ENCODE assay signal across 8 cellular contexts in genomic region chr6:41505084-41506049, GRCh38. TPM values are rescaled to one million over a fixed set of nuclear protein-coding genes. Genes with fewer than 3 reads are reported as not detected.
DNase-seq lines count a peak whose midpoint lies in the region; ATAC-seq and TF ChIP-seq lines count a peak whose summit lies in the region.

No MANE protein-coding gene starts in this region.

- no peaks in the 10 kb centered on the region for H3K9me3 ChIP-seq in mesodermal cell (ENCODE audit: control insufficient read depth, low read length)
- no peaks in the 10 kb centered on the region for H3K9me3 ChIP-seq in thyroid gland

- peak; percentile 74 for ATAC-seq in GM21423 (IDR thresholded peaks at IDR 0.05; ENCODE audit: unreplicated experiment)

- H3K27me3 ChIP-seq in thyroid gland, result no peaks in the 10 kb centered on the region

- intact Hi-C loops in thyroid gland (cut with DNase I), result loop anchor here (5.0 kb wide), 1 partner anchor 42 kb away; the partner anchor contains the start of gene FOXP4

- WGBS in mesodermal cell (ENCODE audit: insufficient coverage in 2 of 2), 2 experiments, result 7% methylated on average over 51 to 55 of the region's 62 CpGs
- 11 to 18% methylated on average over 38 to 44 of the region's 62 CpGs for WGBS in thyroid gland, 2 donors

- peak; percentile 83 for DNase-seq in DMS53 (lab: John Stamatoyannopoulos, UW)
- DNase-seq in epithelial cell of proximal tubule (ENCODE audit: low read depth), result no peak
- peak; percentile 73 to 74 for DNase-seq in thyroid gland
- DNase-seq in NCI-H2081 (lab: John Stamatoyannopoulos, UW), result no peak
- no peak for DNase-seq in SKM-1 (lab: John Stamatoyannopoulos, UW; ENCODE audit: unreplicated experiment)

- H3K4me3 ChIP-seq in epithelial cell of proximal tubule (ENCODE audit: low read depth, low read length) (peak overlapping the region; percentile 44), mesodermal cell (ENCODE audit: extremely low read depth, insufficient read depth, low read length, poor library complexity, severe bottlenecking) (peak overlapping the region; percentile 9), thyroid gland (replicated peaks in 1 of 3) (peak overlapping the region in 1 of 3 donors; percentile 22)

- TF ChIP-seq POLR2A in thyroid gland (IDR thresholded peaks at IDR 0.05), result peak in 1 of 2 donors; percentile 27

- no peak for TF ChIP-seq CTCF in epithelial cell of proximal tubule (conservative IDR thresholded peaks at IDR 0.05; ENCODE audit: low read depth, low read length)
- TF ChIP-seq CTCF in thyroid gland (IDR thresholded peaks at IDR 0.05), result no peak

- H3K36me3 ChIP-seq in mesodermal cell (ENCODE audit: control insufficient read depth, insufficient read depth, low read length), result no peaks in the 10 kb centered on the region
- no peaks in the 10 kb centered on the region for H3K36me3 ChIP-seq in thyroid gland

- peaks cover 18% of the 10 kb centered on the region for H3K4me1 ChIP-seq in mesodermal cell (ENCODE audit: control insufficient read depth, insufficient read depth, low read length, poor library complexity, severe bottlenecking)
- H3K4me1 ChIP-seq in thyroid gland, result peaks cover 18 to 26% of the 10 kb centered on the region in 2 donors

- H3K27ac ChIP-seq in mesodermal cell (ENCODE audit: low read depth, low read length, severe bottlenecking) (peak overlapping the region; percentile 62), thyroid gland (peak overlapping the region; percentile 33 to 92 (median 72))

TF ChIP-seq in PFSK-1, 5 proteins besides CTCF, POLR2A, EP300 and RAD21:
- 0 out of 2 replicates have a peak, but pooled peaks have one; percentile 37 for TF ChIP-seq POLR2AphosphoS5 (IDR thresholded peaks at IDR 0.05; ENCODE audit: low read depth, low read length)
- peak; percentile 43; the same call in 1 of the 2 replicates for TF ChIP-seq TAF1 (IDR thresholded peaks at IDR 0.05; ENCODE audit: borderline replicate concordance, insufficient read depth, low read length)
- 0 out of 2 replicates have a peak, but pooled peaks have one; percentile 27 for TF ChIP-seq SIN3A (IDR thresholded peaks at IDR 0.05; ENCODE audit: borderline replicate concordance, insufficient read depth, low read length)
- no peak for TF ChIP-seq FOXP2 (optimal IDR thresholded peaks at IDR 0.05; ENCODE audit: borderline replicate concordance, extremely low read depth, extremely low read length, insufficient read depth)
- TF ChIP-seq, protein P1, sequence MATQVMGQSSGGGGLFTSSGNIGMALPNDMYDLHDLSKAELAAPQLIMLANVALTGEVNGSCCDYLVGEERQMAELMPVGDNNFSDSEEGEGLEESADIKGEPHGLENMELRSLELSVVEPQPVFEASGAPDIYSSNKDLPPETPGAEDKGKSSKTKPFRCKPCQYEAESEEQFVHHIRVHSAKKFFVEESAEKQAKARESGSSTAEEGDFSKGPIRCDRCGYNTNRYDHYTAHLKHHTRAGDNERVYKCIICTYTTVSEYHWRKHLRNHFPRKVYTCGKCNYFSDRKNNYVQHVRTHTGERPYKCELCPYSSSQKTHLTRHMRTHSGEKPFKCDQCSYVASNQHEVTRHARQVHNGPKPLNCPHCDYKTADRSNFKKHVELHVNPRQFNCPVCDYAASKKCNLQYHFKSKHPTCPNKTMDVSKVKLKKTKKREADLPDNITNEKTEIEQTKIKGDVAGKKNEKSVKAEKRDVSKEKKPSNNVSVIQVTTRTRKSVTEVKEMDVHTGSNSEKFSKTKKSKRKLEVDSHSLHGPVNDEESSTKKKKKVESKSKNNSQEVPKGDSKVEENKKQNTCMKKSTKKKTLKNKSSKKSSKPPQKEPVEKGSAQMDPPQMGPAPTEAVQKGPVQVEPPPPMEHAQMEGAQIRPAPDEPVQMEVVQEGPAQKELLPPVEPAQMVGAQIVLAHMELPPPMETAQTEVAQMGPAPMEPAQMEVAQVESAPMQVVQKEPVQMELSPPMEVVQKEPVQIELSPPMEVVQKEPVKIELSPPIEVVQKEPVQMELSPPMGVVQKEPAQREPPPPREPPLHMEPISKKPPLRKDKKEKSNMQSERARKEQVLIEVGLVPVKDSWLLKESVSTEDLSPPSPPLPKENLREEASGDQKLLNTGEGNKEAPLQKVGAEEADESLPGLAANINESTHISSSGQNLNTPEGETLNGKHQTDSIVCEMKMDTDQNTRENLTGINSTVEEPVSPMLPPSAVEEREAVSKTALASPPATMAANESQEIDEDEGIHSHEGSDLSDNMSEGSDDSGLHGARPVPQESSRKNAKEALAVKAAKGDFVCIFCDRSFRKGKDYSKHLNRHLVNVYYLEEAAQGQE (IDR thresholded peaks at IDR 0.05; ENCODE audit: insufficient read depth in 1 of 2, low read depth in 2 of 2, low read length in 2 of 2), result 0 out of 4 replicates have a peak, but pooled peaks of 1 of the 2 experiments have one; percentile 14

RNA-seq across cellular contexts. Expression of gene FOXP4, which starts 40.8 kb away (rescaled TPM):
- 73.2 TPM for polyA plus RNA-seq in PFSK-1 (2012; ENCODE audit: insufficient read length, low read depth)
- total RNA-seq in epithelial cell of proximal tubule (7.5 and 10.2 TPM in 2 replicates), thyroid gland (10 to 100 TPM; 12.6 to 42.4 (median 23.7) TPM)
- polyA plus RNA-seq in mesodermal cell (2013, experiment 1 of 2), result 26.7 TPM
- 25.3 TPM for polyA plus RNA-seq in mesodermal cell (2013, experiment 2 of 2)

Comparison
In these comparisons a context has a peak if more than half of its experiments do, and no peak if none do; other contexts are left out.
1. DNase-seq: peak in DMS53 (single experiment) and thyroid gland (2 of 2); none in epithelial cell of proximal tubule (single experiment), NCI-H2081 (0 of 2) and SKM-1 (single experiment).